8 cellular contexts compared by ENCODE assay signal in genomic region chr1:39845569-39846566, GRCh38. TPM values are rescaled to one million over a fixed set of nuclear protein-coding genes. Genes with fewer than 3 reads are reported as not detected.
DNase-seq lines count a peak whose midpoint lies in the region; ATAC-seq, FAIRE-seq and TF ChIP-seq lines count a peak whose summit lies in the region.

No MANE protein-coding gene starts in this region.

- dilution Hi-C loops in endothelial cell of umbilical vein (cut with MboI; ENCODE audit: extremely low pct_ligation_motif_present, low sequenced_read_pairs) = no loop called here

- BruUV-seq in endothelial cell of umbilical vein (replicated peaks; lab: Mats Ljungman, UMichigan) = no TSS peak

- H3K36me3 ChIP-seq in endothelial cell of umbilical vein (ENCODE audit: control insufficient read depth in 2 of 2, extremely low read depth in 1 of 2, insufficient read depth in 2 of 2, low read length in 2 of 2) = peaks cover 11 to 23% of the 10 kb centered on the region in 2 experiments
- H3K36me3 ChIP-seq in naive thymus-derived CD4-positive, alpha-beta T cell (ENCODE audit: control insufficient read depth in 2 of 3, insufficient read depth in 3 of 3, low read length in 3 of 3) = peaks cover 0 to 10% (median 0%) of the 10 kb centered on the region in 3 experiments

- no peak overlapping the region for H3K4me3 ChIP-seq in endothelial cell of umbilical vein (replicated peaks in 1 of 3; ENCODE audit: insufficient read depth in 1 of 3, low read depth in 1 of 3, low read length in 3 of 3)
- H3K4me3 ChIP-seq in naive thymus-derived CD4-positive, alpha-beta T cell (ENCODE audit: low read length) = no peak overlapping the region

- H3K9me3 Mint-ChIP-seq in naive thymus-derived CD4-positive, alpha-beta T cell = peaks cover 0 to 1% (median 0%) of the 10 kb centered on the region in 11 donors
- H3K9me3 Mint-ChIP-seq in stimulated activated effector memory CD8-positive, alpha-beta T cell treated with anti-CD3 and anti-CD28 coated beads, Interleukin-12 subunit alpha, Interleukin-12 subunit beta, amount 100 ng/mL, for 72 hours = no peaks in the 10 kb centered on the region

- peaks cover 0 to 29% (median 12%) of the 10 kb centered on the region in 5 donors for H3K36me3 Mint-ChIP-seq in naive thymus-derived CD4-positive, alpha-beta T cell
- peaks cover 74% of the 10 kb centered on the region for H3K36me3 Mint-ChIP-seq in stimulated activated effector memory CD8-positive, alpha-beta T cell treated with anti-CD3 and anti-CD28 coated beads, Interleukin-12 subunit alpha, Interleukin-12 subunit beta, amount 100 ng/mL, for 72 hours

- no peaks in the 10 kb centered on the region for H4K20me1 ChIP-seq in endothelial cell of umbilical vein (replicated peaks; ENCODE audit: control insufficient read depth, extremely low read depth, insufficient read depth, low read length)

- peaks cover 8% of the 10 kb centered on the region for H3K4me1 ChIP-seq in endothelial cell of umbilical vein (ENCODE audit: control insufficient read depth, extremely low read depth, insufficient read depth, low read length)
- peaks cover 43 to 54% of the 10 kb centered on the region in 2 donors for H3K4me1 ChIP-seq in naive thymus-derived CD4-positive, alpha-beta T cell (ENCODE audit: control insufficient read depth in 2 of 2, insufficient read depth in 2 of 2, low read length in 2 of 2)

- peaks cover 38 to 63% (median 55%) of the 10 kb centered on the region in 7 donors for H3K4me1 Mint-ChIP-seq in naive thymus-derived CD4-positive, alpha-beta T cell
- H3K4me1 Mint-ChIP-seq in stimulated activated effector memory CD8-positive, alpha-beta T cell treated with anti-CD3 and anti-CD28 coated beads, Interleukin-12 subunit alpha, Interleukin-12 subunit beta, amount 100 ng/mL, for 72 hours = peaks cover 47% of the 10 kb centered on the region

- no peaks in the 10 kb centered on the region for H3K9me3 ChIP-seq in endothelial cell of umbilical vein (replicated peaks; ENCODE audit: control insufficient read depth, insufficient read depth, low read length)
- no peaks in the 10 kb centered on the region for H3K9me3 ChIP-seq in naive thymus-derived CD4-positive, alpha-beta T cell (ENCODE audit: control insufficient read depth in 2 of 3, low read length in 3 of 3)

- no peaks in the 10 kb centered on the region for H3K79me2 ChIP-seq in endothelial cell of umbilical vein (ENCODE audit: control insufficient read depth, insufficient read depth, low read length)

- TF ChIP-seq POLR2A in endothelial cell of umbilical vein (IDR thresholded peaks at IDR 0.05; ENCODE audit: low read depth, low read length) = no peak

- H3K4me3 Mint-ChIP-seq in naive thymus-derived CD4-positive, alpha-beta T cell = peak overlapping the region; percentile 27 to 86 (median 64)
- H3K4me3 Mint-ChIP-seq in stimulated activated effector memory CD8-positive, alpha-beta T cell treated with anti-CD3 and anti-CD28 coated beads, Interleukin-12 subunit alpha, Interleukin-12 subunit beta, amount 100 ng/mL, for 72 hours = peak overlapping the region; percentile 44

- intact Hi-C loops in endothelial cell of umbilical vein (cut with micrococcal nuclease) = loop anchor here (1.0 to 5.0 kb wide), 3 partner anchors 37 to 526 kb away; partner anchors contain the start of genes MYCL, SMAP2 and TRIT1
- intact Hi-C loops in naive thymus-derived CD4-positive, alpha-beta T cell (cut with micrococcal nuclease) = loop anchor here (2.0 to 5.0 kb wide), 3 partner anchors 36 to 57 kb away; partner anchors contain the start of gene TRIT1 (in 2 of the 2)

- H3K9ac ChIP-seq in endothelial cell of umbilical vein (replicated peaks; ENCODE audit: extremely low read depth, insufficient read depth, low read length) = no peak overlapping the region

- H3K27ac ChIP-seq in endothelial cell of umbilical vein (ENCODE audit: insufficient read depth, low read depth, low read length) = no peak overlapping the region
- H3K27ac ChIP-seq in naive thymus-derived CD4-positive, alpha-beta T cell (ENCODE audit: low read depth, low read length) = peak overlapping the region; percentile 77

- FAIRE-seq in endothelial cell of umbilical vein (lab: Jason Lieb, UNC) = peak; percentile 81

- POLR2A ChIA-PET in endothelial cell of umbilical vein (lab: Charles Lee) = interaction anchor here (0.5 to 0.9 kb wide), 3 partner anchors 17 to 168 kb away, joined by 3 to 4 read pairs (median 3); no protein-coding TSS in a partner anchor
- POLR2A ChIA-PET in naive thymus-derived CD4-positive, alpha-beta T cell (lab: Charles Lee) = interaction anchor here (1.1 kb wide), 1 partner anchor 165 kb away, joined by 3 read pairs; no protein-coding TSS in a partner anchor

- H3K27ac Mint-ChIP-seq in naive thymus-derived CD4-positive, alpha-beta T cell = peak overlapping the region; percentile 80 to 97 (median 94)
- H3K27ac Mint-ChIP-seq in stimulated activated effector memory CD8-positive, alpha-beta T cell treated with anti-CD3 and anti-CD28 coated beads, Interleukin-12 subunit alpha, Interleukin-12 subunit beta, amount 100 ng/mL, for 72 hours = peak overlapping the region; percentile 80

- no peak overlapping the region for H2AFZ ChIP-seq in endothelial cell of umbilical vein (ENCODE audit: low read depth, low read length)

- CTCF ChIA-PET in endothelial cell of umbilical vein (lab: Charles Lee) = interaction anchor here (0.9 to 7.3 kb wide), 7 partner anchors 16 to 240 kb away, joined by 3 to 54 read pairs (median 4); partner anchors contain the start of gene MYCL
- CTCF ChIA-PET in naive thymus-derived CD4-positive, alpha-beta T cell (lab: Charles Lee) = interaction anchor here (0.9 to 1.3 kb wide), 3 partner anchors 20 to 186 kb away, joined by 3 to 4 read pairs (median 3); no protein-coding TSS in a partner anchor

- no peak overlapping the region for H3K4me2 ChIP-seq in endothelial cell of umbilical vein (ENCODE audit: insufficient read depth, low read length)

- H3K9me1 ChIP-seq in endothelial cell of umbilical vein (replicated peaks; ENCODE audit: control insufficient read depth, extremely low read depth, insufficient read depth, low read length) = no peaks in the 10 kb centered on the region

- TF ChIP-seq CTCF in endothelial cell of umbilical vein (IDR thresholded peaks at IDR 0.05; ENCODE audit: extremely low read depth in 1 of 2, insufficient read depth in 1 of 2, low read depth in 1 of 2, low read length in 2 of 2) = no peak

- ATAC-seq in GM18499 (IDR thresholded peaks at IDR 0.05; ENCODE audit: insufficient read depth, unreplicated experiment) = peak; percentile 58
- peak; percentile 72 for ATAC-seq in HG03442 (IDR thresholded peaks at IDR 0.05; ENCODE audit: unreplicated experiment)
- peak; percentile 98 for ATAC-seq in naive thymus-derived CD4-positive, alpha-beta T cell
- ATAC-seq in stimulated activated effector memory CD8-positive, alpha-beta T cell treated with anti-CD3 and anti-CD28 coated beads, Interleukin-12 subunit alpha, Interleukin-12 subunit beta, amount 100 ng/mL, for 72 hours = peak; percentile 91
- ATAC-seq in HG02588 (IDR thresholded peaks at IDR 0.05; ENCODE audit: unreplicated experiment) = no peak

- no peaks in the 10 kb centered on the region for H3K27me3 ChIP-seq in endothelial cell of umbilical vein (ENCODE audit: control insufficient read depth in 2 of 2, insufficient read depth in 2 of 2, low read length in 2 of 2)
- H3K27me3 ChIP-seq in naive thymus-derived CD4-positive, alpha-beta T cell (ENCODE audit: control insufficient read depth in 2 of 2, insufficient read depth in 2 of 2, low read length in 2 of 2) = no peaks in the 10 kb centered on the region

- no peaks in the 10 kb centered on the region for H3K27me3 Mint-ChIP-seq in naive thymus-derived CD4-positive, alpha-beta T cell

- DNase-seq in NCI-H82 (lab: John Stamatoyannopoulos, UW) (peak; percentile 100), endothelial cell of umbilical vein (ENCODE audit: low read depth, low spot score) (peak; percentile 96)
- peak; percentile 33 to 54 for DNase-seq in activated CD8-positive, alpha-beta memory T cell treated with anti-CD3 and anti-CD28 coated beads for 4 hours (ENCODE audit: low read depth in 2 of 2)
- peak; percentile 51 to 93 (median 82) for DNase-seq in naive thymus-derived CD4-positive, alpha-beta T cell
- DNase-seq in stimulated activated effector memory CD8-positive, alpha-beta T cell treated with anti-CD3 and anti-CD28 coated beads, Interleukin-12 subunit alpha, Interleukin-12 subunit beta, amount 100 ng/mL, for 72 hours (ENCODE audit: low spot score in 2 of 2) = peak; percentile 45 to 80

RNA-seq across cellular contexts. Expression of gene TRIT1, which starts 37.4 kb away (rescaled TPM):
- 13.4 and 19.9 TPM in 2 replicates for total RNA-seq in endothelial cell of umbilical vein
- 6.3 and 8.6 TPM in 2 replicates for polyA plus RNA-seq in endothelial cell of umbilical vein
- 10.9 and 12.4 TPM in 2 replicates for polyA plus RNA-seq in endothelial cell of umbilical vein (2011; cell fraction: cytosol; rRNA removed)
- 27.1 and 34.7 TPM in 2 replicates for polyA plus RNA-seq in endothelial cell of umbilical vein (2011; cell fraction: nucleus; rRNA removed)
- 12.0 and 16.5 TPM in 2 replicates for polyA plus RNA-seq in endothelial cell of umbilical vein (2012)
- 14.2 and 15.8 TPM in 2 replicates for polyA minus RNA-seq in endothelial cell of umbilical vein
- 12.1 TPM for polyA minus RNA-seq in endothelial cell of umbilical vein (2011; cell fraction: cytosol; rRNA and poly(A)+ RNA removed)
- 23.8 and 26.0 TPM in 2 replicates for polyA minus RNA-seq in endothelial cell of umbilical vein (2011; cell fraction: nucleus; rRNA and poly(A)+ RNA removed)
- total RNA-seq in naive thymus-derived CD4-positive, alpha-beta T cell = 10 to 100 TPM; 12.4 to 21.7 (median 19.5) TPM
- polyA plus RNA-seq in naive thymus-derived CD4-positive, alpha-beta T cell = 10 to 100 TPM in 1 of 2 donors, 1 to 10 TPM in 1; 8.2 to 14.5 TPM

RNA-seq across cellular contexts. Expression of gene MYCL, which starts 55.8 kb away (rescaled TPM):
- 1.4 and 2.1 TPM in 2 replicates for total RNA-seq in endothelial cell of umbilical vein
- 1.3 and 1.5 TPM in 2 replicates for polyA plus RNA-seq in endothelial cell of umbilical vein
- 1.2 and 1.6 TPM in 2 replicates for polyA plus RNA-seq in endothelial cell of umbilical vein (2011; cell fraction: cytosol; rRNA removed)
- polyA plus RNA-seq in endothelial cell of umbilical vein (2011; cell fraction: nucleus; rRNA removed) = 0.62 and 0.92 TPM in 2 replicates
- 1.2 and 1.4 TPM in 2 replicates for polyA plus RNA-seq in endothelial cell of umbilical vein (2012)
- 0.98 and 1.00 TPM in 2 replicates for polyA minus RNA-seq in endothelial cell of umbilical vein
- polyA minus RNA-seq in endothelial cell of umbilical vein (2011; cell fraction: cytosol; rRNA and poly(A)+ RNA removed) = 4.2 TPM
- 1.1 and 1.6 TPM in 2 replicates for polyA minus RNA-seq in endothelial cell of umbilical vein (2011; cell fraction: nucleus; rRNA and poly(A)+ RNA removed)
- total RNA-seq in naive thymus-derived CD4-positive, alpha-beta T cell = 1 to 10 TPM in 2 of 5 experiments, under 1 TPM in 2, not detected in 1; 0.30 to 8.1 (median 0.83) TPM
- polyA plus RNA-seq in naive thymus-derived CD4-positive, alpha-beta T cell = under 1 TPM in 1 of 2 donors, not detected in 1; 0.05 TPM

RNA-seq across cellular contexts. Expression of gene BMP8B, which starts 57.2 kb away (rescaled TPM):
- 0.07 TPM in 1 of 2 replicates, not detected in the other for total RNA-seq in endothelial cell of umbilical vein
- polyA plus RNA-seq in endothelial cell of umbilical vein = 0.03 TPM in 1 of 2 replicates, not detected in the other
- polyA plus RNA-seq in endothelial cell of umbilical vein (2011; cell fraction: cytosol; rRNA removed) = 0.01 and 0.03 TPM in 2 replicates
- not detected in 2 replicates for polyA plus RNA-seq in endothelial cell of umbilical vein (2011; cell fraction: nucleus; rRNA removed)
- 0.07 TPM in 2 replicates for polyA plus RNA-seq in endothelial cell of umbilical vein (2012)
- not detected in 2 replicates for polyA minus RNA-seq in endothelial cell of umbilical vein
- 2.9 TPM for polyA minus RNA-seq in endothelial cell of umbilical vein (2011; cell fraction: cytosol; rRNA and poly(A)+ RNA removed)
- polyA minus RNA-seq in endothelial cell of umbilical vein (2011; cell fraction: nucleus; rRNA and poly(A)+ RNA removed) = not detected in 2 replicates
- 1 to 10 TPM in 1 of 5 experiments, under 1 TPM in 4; 0.16 to 1.4 (median 0.17) TPM for total RNA-seq in naive thymus-derived CD4-positive, alpha-beta T cell
- polyA plus RNA-seq in naive thymus-derived CD4-positive, alpha-beta T cell = under 1 TPM; 0.05 to 0.09 TPM

Comparison
In these comparisons a context has a peak if more than half of its experiments do, and no peak if none do; other contexts are left out.
1. DNase-seq: peak in every context shown above with its lines; median percentile 100 in NCI-H82; 96 in endothelial cell of umbilical vein; 82 in naive thymus-derived CD4-positive, alpha-beta T cell; 62 in stimulated activated effector memory CD8-positive, alpha-beta T cell treated with anti-CD3 and anti-CD28 coated beads, Interleukin-12 subunit alpha, Interleukin-12 subunit beta, amount 100 ng/mL, for 72 hours; 44 in activated CD8-positive, alpha-beta memory T cell treated with anti-CD3 and anti-CD28 coated beads for 4 hours.